33 cellular contexts compared by ENCODE assay signal in genomic region chr6:152942319-152942869, GRCh38.
"Had no signal": no experiment of that assay in that cellular context is flagged by ENCODE, and none has a peak within 500 bp of the region (broad histone marks: within the 10 kb centered on the region; RNA-seq: fewer than 3 reads in every experiment).

No MANE protein-coding gene starts in this region.

- H3K9me3 ChIP-seq: adrenal gland, body of pancreas, breast epithelium had no signal

- DNase-seq: activated B cell treated with CpG ODN at 0.5 μM for 24 hours; activated CD4-positive, alpha-beta memory T cell treated with anti-CD3 and anti-CD28 coated beads for 36 hours; activated CD4-positive, alpha-beta T cell treated with anti-CD3 and anti-CD28 coated beads for 4 hours; activated CD4-positive, alpha-beta T cell treated with anti-CD3 and anti-CD28 coated beads, Interleukin-2, amount 10 ng/mL, durations not matched to agents 24 days and 14 days; activated CD4-positive, alpha-beta T cell treated with anti-CD3 and anti-CD28 coated beads, Interleukin-2, amount 50 U/mL, for 1 hour; activated CD4-positive, alpha-beta T cell treated with anti-CD3 and anti-CD28 coated beads, Interleukin-2, amount 50 U/mL, for 4 hours; activated CD4-positive, CD25-positive, alpha-beta regulatory T cell treated with anti-CD3 and anti-CD28 coated beads, Interleukin-2, amount 50 U/mL, for 72 hours; activated CD8-positive, alpha-beta memory T cell treated with anti-CD3 and anti-CD28 coated beads, Interleukin-2, amount 50 U/mL, for 4 hours; activated CD8-positive, alpha-beta T cell treated with anti-CD3 and anti-CD28 coated beads for 36 hours; activated effector memory CD4-positive, alpha-beta T cell treated with anti-CD3 and anti-CD28 coated beads, Interleukin-2, amount 50 U/mL, for 16 hours; activated gamma-delta T cell treated with Interleukin-2 at 50 U/mL for 16 hours; activated naive CD4-positive, alpha-beta T cell; activated naive CD4-positive, alpha-beta T cell treated with anti-CD3 and anti-CD28 coated beads for 36 hours; activated naive CD4-positive, alpha-beta T cell treated with anti-CD3 and anti-CD28 coated beads, Interleukin-2, amount 50 U/mL, for 16 hours; activated naive CD8-positive, alpha-beta T cell treated with anti-CD3 and anti-CD28 coated beads for 36 hours; activated T-cell treated with anti-CD3 and anti-CD28 coated beads for 4 hours; activated T-cell treated with anti-CD3 and anti-CD28 coated beads, Interleukin-2, amount 50 U/mL, for 1 hour; activated T-cell treated with anti-CD3 and anti-CD28 coated beads, Interleukin-2, amount 50 U/mL, for 4 hours; activated T-cell treated with anti-CD3 and anti-CD28 coated beads, Interleukin-2, amount 50 U/mL, for 72 hours; adrenal gland; amniotic stem cell; aorta; body of pancreas; brain microvascular endothelial cell; central memory CD4-positive, alpha-beta T cell; T-helper 2 cell; T-helper 9 cell had no signal

- H3K4me1 ChIP-seq: adrenal gland, body of pancreas, breast epithelium had no signal

- H3K27ac ChIP-seq: adrenal gland, body of pancreas, brain microvascular endothelial cell, breast epithelium, VCaP had no signal

- H3K27me3 ChIP-seq: brain microvascular endothelial cell had no signal

- H3K36me3 ChIP-seq: adrenal gland, brain microvascular endothelial cell, breast epithelium had no signal

- FAIRE-seq: astrocyte, TTC549 had no signal

- H3K4me3 ChIP-seq: adrenal gland, body of pancreas, breast epithelium had no signal

- ATAC-seq: activated CD8-positive, alpha-beta T cell treated with anti-CD3 and anti-CD28 coated beads for 36 hours; activated naive CD4-positive, alpha-beta T cell treated with anti-CD3 and anti-CD28 coated beads, Interleukin-2, amount 50 U/mL, for 72 hours; activated T-cell treated with anti-CD3 and anti-CD28 coated beads, Interleukin-2, amount 50 U/mL, for 4 hours; activated T-cell treated with anti-CD3 and anti-CD28 coated beads, Interleukin-2, amount 50 U/mL, for 72 hours; activated T-helper 17 cell treated with anti-CD3 and anti-CD28 coated beads, Interleukin-2, amount 50 U/mL, for 72 hours; body of pancreas had no signal
